Comparison of ENCODE assay signal across 1 cellular context in the genomic region with DNA sequence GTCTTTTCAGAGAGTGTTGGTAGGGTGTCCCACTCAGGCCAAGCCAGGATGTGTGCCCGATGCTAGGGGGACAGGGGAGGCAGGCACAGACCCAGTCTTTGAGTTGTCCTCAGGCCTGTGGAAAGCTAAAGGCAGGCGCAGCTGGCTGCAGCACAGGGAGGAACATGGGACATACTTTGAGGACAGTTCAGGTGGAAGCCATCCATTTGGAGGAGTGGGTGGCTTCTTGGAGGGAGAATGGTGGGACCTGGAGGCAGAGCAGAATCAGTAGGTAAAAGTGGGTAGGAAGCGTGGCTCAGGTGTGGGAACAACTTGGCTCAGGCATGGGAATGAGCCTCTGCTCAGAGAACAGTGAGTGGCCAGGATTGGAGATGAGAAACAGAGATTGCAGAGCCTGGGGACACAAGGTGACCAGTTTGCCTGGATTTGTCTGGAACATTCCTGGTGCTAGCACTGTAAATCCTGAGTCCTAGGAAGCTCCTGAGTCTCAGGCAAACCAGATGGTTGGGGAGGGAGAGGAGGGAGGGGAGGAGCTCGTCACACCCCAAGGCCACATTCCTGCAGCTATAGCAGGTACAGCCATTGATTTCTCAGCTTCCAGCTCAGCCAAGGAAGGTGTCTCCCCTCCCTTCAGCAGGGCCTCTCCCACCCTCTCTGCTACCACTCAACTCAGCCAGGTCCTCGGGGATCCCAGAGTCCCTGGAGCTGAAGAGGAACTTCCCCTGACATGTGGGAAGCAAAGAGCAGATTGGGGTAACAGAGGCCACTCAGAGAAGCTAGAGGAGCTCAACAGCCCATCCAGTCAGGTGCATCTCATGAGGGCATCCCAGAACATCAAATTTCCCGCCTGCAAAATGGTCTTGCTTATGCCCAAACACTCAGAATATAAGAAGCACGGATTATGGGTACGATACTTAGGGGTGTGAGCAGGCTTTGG.
TF ChIP-seq lines count a peak whose summit lies in the region.

No MANE protein-coding gene starts in this region.

TF ChIP-seq in HEK293, 187 proteins besides CTCF, POLR2A, EP300 and RAD21 (continued from another document):
- TF ChIP-seq, protein P1, sequence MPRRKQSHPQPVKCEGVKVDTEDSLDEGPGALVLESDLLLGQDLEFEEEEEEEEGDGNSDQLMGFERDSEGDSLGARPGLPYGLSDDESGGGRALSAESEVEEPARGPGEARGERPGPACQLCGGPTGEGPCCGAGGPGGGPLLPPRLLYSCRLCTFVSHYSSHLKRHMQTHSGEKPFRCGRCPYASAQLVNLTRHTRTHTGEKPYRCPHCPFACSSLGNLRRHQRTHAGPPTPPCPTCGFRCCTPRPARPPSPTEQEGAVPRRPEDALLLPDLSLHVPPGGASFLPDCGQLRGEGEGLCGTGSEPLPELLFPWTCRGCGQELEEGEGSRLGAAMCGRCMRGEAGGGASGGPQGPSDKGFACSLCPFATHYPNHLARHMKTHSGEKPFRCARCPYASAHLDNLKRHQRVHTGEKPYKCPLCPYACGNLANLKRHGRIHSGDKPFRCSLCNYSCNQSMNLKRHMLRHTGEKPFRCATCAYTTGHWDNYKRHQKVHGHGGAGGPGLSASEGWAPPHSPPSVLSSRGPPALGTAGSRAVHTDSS (tag by site-specific recombination; IDR thresholded peaks at IDR 0.05): no peak
- TF ChIP-seq, protein P2, sequence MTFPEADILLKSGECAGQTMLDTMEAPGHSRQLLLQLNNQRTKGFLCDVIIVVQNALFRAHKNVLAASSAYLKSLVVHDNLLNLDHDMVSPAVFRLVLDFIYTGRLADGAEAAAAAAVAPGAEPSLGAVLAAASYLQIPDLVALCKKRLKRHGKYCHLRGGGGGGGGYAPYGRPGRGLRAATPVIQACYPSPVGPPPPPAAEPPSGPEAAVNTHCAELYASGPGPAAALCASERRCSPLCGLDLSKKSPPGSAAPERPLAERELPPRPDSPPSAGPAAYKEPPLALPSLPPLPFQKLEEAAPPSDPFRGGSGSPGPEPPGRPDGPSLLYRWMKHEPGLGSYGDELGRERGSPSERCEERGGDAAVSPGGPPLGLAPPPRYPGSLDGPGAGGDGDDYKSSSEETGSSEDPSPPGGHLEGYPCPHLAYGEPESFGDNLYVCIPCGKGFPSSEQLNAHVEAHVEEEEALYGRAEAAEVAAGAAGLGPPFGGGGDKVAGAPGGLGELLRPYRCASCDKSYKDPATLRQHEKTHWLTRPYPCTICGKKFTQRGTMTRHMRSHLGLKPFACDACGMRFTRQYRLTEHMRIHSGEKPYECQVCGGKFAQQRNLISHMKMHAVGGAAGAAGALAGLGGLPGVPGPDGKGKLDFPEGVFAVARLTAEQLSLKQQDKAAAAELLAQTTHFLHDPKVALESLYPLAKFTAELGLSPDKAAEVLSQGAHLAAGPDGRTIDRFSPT (tag by site-specific recombination; IDR thresholded peaks at IDR 0.05): no peak
- TF ChIP-seq ZNF558 (tag by site-specific recombination; IDR thresholded peaks at IDR 0.05) (no peak), ZBTB20 (tag by site-specific recombination; IDR thresholded peaks at IDR 0.05) (no peak), ZFHX2 (tag by site-specific recombination; conservative IDR thresholded peaks at IDR 0.05) (peak; percentile 34), MEIS1 (CRISPR knock-in tag; IDR thresholded peaks at IDR 0.05; ENCODE audit: borderline replicate concordance) (no peak), ZNF433 (tag by site-specific recombination; IDR thresholded peaks at IDR 0.05; ENCODE audit: low read depth) (no peak)
